ENCODE assay signal across 1 cellular context in the genomic region with DNA sequence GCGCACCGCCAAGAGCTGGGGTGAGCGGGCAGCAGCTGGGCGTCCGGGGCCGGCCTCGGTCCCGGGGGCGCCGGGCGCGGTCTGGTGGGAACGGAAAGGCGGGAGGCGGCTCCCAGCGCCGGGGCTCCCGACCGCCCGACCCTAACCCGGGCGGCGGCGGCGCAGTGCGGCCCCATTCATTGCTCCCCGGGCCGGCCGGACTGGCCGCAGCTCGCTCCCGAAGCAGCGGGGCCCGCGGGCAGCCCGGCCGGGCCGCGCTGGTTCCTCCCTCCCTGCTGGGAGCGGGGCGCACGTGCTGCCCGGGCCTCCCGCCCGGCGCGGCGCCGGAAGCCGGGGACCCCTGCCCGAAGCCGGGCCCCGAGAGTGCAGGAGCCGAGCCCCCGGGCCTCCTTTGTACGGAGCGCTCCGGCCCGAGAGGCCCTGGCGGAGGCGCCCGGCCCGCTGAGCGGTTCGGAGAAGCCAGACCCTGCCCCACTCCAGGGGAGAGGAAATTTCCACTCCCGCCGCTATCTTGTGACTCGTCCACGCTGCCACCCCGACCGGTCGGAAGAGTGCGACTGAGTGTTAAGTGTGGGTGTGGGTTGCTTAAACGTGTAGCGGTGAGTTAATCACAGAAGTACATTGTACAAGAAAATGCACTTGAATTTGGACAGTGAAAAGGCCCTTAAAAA.
TF ChIP-seq lines count a peak whose summit lies in the region.

No MANE protein-coding gene starts in this region.

TF ChIP-seq in HepG2, 621 proteins besides CTCF, POLR2A, EP300 and RAD21 (continued from another document):
- TF ChIP-seq, protein P1, sequence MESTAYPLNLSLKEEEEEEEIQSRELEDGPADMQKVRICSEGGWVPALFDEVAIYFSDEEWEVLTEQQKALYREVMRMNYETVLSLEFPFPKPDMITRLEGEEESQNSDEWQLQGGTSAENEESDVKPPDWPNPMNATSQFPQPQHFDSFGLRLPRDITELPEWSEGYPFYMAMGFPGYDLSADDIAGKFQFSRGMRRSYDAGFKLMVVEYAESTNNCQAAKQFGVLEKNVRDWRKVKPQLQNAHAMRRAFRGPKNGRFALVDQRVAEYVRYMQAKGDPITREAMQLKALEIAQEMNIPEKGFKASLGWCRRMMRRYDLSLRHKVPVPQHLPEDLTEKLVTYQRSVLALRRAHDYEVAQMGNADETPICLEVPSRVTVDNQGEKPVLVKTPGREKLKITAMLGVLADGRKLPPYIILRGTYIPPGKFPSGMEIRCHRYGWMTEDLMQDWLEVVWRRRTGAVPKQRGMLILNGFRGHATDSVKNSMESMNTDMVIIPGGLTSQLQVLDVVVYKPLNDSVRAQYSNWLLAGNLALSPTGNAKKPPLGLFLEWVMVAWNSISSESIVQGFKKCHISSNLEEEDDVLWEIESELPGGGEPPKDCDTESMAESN (CRISPR knock-in tag; conservative IDR thresholded peaks at IDR 0.05) = no peak
- TF ChIP-seq MTF2 (CRISPR knock-in tag; IDR thresholded peaks at IDR 0.05; ENCODE audit: borderline replicate concordance) (no peak), SCMH1 (CRISPR knock-in tag; IDR thresholded peaks at IDR 0.05; ENCODE audit: borderline replicate concordance) (no peak), TBX2 (CRISPR knock-in tag; IDR thresholded peaks at IDR 0.05; ENCODE audit: borderline replicate concordance) (0 out of 2 replicates have a peak, but pooled peaks have one; percentile 12), EHMT2 (IDR thresholded peaks at IDR 0.05; ENCODE audit: borderline replicate concordance, low read depth, low read length) (no peak), NFKB2 (CRISPR knock-in tag; IDR thresholded peaks at IDR 0.05; ENCODE audit: borderline replicate concordance) (peak; percentile 3; the same call in 1 of the 2 replicates), FLYWCH1 (CRISPR knock-in tag; IDR thresholded peaks at IDR 0.05) (no peak), U2AF1 (optimal IDR thresholded peaks at IDR 0.05; ENCODE audit: low read depth, low read length) (no peak), MIXL1 (CRISPR knock-in tag; IDR thresholded peaks at IDR 0.05) (no peak), FOXO1 (CRISPR knock-in tag; IDR thresholded peaks at IDR 0.05) (no peak), RBFOX2 (IDR thresholded peaks at IDR 0.05; ENCODE audit: low read depth, low read length) (peak; percentile 50), ZFP1 (CRISPR knock-in tag; IDR thresholded peaks at IDR 0.05) (no peak), DMAP1 (CRISPR knock-in tag; IDR thresholded peaks at IDR 0.05) (no peak; the same call in 1 of the 2 replicates), ZNF484 (CRISPR knock-in tag; IDR thresholded peaks at IDR 0.05; ENCODE audit: borderline replicate concordance, low read depth) (no peak), SAP130 (CRISPR knock-in tag; IDR thresholded peaks at IDR 0.05; ENCODE audit: low read depth) (0 out of 2 replicates have a peak, but pooled peaks have one; percentile 11)
- TF ChIP-seq, protein P2, sequence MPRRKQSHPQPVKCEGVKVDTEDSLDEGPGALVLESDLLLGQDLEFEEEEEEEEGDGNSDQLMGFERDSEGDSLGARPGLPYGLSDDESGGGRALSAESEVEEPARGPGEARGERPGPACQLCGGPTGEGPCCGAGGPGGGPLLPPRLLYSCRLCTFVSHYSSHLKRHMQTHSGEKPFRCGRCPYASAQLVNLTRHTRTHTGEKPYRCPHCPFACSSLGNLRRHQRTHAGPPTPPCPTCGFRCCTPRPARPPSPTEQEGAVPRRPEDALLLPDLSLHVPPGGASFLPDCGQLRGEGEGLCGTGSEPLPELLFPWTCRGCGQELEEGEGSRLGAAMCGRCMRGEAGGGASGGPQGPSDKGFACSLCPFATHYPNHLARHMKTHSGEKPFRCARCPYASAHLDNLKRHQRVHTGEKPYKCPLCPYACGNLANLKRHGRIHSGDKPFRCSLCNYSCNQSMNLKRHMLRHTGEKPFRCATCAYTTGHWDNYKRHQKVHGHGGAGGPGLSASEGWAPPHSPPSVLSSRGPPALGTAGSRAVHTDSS (CRISPR knock-in tag; conservative IDR thresholded peaks at IDR 0.05) = no peak
- TF ChIP-seq, protein P3, sequence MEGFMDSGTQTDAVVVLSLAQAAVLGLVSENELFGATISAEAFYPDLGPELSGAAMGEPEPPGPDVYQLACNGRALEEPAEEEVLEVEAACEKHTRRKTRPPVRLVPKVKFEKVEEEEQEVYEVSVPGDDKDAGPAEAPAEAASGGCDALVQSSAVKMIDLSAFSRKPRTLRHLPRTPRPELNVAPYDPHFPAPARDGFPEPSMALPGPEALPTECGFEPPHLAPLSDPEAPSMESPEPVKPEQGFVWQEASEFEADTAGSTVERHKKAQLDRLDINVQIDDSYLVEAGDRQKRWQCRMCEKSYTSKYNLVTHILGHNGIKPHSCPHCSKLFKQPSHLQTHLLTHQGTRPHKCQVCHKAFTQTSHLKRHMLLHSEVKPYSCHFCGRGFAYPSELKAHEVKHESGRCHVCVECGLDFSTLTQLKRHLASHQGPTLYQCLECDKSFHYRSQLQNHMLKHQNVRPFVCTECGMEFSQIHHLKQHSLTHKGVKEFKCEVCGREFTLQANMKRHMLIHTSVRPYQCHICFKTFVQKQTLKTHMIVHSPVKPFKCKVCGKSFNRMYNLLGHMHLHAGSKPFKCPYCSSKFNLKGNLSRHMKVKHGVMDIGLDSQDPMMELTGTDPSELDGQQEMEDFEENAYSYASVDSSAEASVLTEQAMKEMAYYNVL (CRISPR knock-in tag; IDR thresholded peaks at IDR 0.05; ENCODE audit: borderline replicate concordance) = no peak
- TF ChIP-seq, protein P4, sequence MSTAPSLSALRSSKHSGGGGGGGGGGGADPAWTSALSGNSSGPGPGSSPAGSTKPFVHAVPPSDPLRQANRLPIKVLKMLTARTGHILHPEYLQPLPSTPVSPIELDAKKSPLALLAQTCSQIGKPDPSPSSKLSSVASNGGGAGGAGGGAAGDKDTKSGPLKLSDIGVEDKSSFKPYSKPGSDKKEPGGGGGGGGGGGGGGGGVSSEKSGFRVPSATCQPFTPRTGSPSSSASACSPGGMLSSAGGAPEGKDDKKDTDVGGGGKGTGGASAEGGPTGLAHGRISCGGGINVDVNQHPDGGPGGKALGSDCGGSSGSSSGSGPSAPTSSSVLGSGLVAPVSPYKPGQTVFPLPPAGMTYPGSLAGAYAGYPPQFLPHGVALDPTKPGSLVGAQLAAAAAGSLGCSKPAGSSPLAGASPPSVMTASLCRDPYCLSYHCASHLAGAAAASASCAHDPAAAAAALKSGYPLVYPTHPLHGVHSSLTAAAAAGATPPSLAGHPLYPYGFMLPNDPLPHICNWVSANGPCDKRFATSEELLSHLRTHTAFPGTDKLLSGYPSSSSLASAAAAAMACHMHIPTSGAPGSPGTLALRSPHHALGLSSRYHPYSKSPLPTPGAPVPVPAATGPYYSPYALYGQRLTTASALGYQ (CRISPR knock-in tag; IDR thresholded peaks at IDR 0.05) = no peak
- TF ChIP-seq, protein P5, sequence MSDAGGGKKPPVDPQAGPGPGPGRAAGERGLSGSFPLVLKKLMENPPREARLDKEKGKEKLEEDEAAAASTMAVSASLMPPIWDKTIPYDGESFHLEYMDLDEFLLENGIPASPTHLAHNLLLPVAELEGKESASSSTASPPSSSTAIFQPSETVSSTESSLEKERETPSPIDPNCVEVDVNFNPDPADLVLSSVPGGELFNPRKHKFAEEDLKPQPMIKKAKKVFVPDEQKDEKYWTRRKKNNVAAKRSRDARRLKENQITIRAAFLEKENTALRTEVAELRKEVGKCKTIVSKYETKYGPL (CRISPR knock-in tag; IDR thresholded peaks at IDR 0.05) = no peak
- TF ChIP-seq, protein P6, sequence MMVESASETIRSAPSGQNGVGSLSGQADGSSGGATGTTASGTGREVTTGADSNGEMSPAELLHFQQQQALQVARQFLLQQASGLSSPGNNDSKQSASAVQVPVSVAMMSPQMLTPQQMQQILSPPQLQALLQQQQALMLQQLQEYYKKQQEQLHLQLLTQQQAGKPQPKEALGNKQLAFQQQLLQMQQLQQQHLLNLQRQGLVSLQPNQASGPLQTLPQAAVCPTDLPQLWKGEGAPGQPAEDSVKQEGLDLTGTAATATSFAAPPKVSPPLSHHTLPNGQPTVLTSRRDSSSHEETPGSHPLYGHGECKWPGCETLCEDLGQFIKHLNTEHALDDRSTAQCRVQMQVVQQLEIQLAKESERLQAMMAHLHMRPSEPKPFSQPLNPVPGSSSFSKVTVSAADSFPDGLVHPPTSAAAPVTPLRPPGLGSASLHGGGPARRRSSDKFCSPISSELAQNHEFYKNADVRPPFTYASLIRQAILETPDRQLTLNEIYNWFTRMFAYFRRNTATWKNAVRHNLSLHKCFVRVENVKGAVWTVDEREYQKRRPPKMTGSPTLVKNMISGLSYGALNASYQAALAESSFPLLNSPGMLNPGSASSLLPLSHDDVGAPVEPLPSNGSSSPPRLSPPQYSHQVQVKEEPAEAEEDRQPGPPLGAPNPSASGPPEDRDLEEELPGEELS (CRISPR knock-in tag; IDR thresholded peaks at IDR 0.05) = no peak
- TF ChIP-seq, protein P7, sequence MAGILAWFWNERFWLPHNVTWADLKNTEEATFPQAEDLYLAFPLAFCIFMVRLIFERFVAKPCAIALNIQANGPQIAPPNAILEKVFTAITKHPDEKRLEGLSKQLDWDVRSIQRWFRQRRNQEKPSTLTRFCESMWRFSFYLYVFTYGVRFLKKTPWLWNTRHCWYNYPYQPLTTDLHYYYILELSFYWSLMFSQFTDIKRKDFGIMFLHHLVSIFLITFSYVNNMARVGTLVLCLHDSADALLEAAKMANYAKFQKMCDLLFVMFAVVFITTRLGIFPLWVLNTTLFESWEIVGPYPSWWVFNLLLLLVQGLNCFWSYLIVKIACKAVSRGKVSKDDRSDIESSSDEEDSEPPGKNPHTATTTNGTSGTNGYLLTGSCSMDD (CRISPR knock-in tag; IDR thresholded peaks at IDR 0.05) = no peak
- TF ChIP-seq, protein P8, sequence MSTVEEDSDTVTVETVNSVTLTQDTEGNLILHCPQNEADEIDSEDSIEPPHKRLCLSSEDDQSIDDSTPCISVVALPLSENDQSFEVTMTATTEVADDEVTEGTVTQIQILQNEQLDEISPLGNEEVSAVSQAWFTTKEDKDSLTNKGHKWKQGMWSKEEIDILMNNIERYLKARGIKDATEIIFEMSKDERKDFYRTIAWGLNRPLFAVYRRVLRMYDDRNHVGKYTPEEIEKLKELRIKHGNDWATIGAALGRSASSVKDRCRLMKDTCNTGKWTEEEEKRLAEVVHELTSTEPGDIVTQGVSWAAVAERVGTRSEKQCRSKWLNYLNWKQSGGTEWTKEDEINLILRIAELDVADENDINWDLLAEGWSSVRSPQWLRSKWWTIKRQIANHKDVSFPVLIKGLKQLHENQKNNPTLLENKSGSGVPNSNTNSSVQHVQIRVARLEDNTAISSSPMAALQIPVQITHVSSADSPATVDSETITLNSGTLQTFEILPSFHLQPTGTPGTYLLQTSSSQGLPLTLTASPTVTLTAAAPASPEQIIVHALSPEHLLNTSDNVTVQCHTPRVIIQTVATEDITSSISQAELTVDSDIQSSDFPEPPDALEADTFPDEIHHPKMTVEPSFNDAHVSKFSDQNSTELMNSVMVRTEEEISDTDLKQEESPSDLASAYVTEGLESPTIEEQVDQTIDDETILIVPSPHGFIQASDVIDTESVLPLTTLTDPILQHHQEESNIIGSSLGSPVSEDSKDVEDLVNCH (CRISPR knock-in tag; IDR thresholded peaks at IDR 0.05) = no peak
